ENCODE assay signal across 8 cellular contexts in the genomic region with DNA sequence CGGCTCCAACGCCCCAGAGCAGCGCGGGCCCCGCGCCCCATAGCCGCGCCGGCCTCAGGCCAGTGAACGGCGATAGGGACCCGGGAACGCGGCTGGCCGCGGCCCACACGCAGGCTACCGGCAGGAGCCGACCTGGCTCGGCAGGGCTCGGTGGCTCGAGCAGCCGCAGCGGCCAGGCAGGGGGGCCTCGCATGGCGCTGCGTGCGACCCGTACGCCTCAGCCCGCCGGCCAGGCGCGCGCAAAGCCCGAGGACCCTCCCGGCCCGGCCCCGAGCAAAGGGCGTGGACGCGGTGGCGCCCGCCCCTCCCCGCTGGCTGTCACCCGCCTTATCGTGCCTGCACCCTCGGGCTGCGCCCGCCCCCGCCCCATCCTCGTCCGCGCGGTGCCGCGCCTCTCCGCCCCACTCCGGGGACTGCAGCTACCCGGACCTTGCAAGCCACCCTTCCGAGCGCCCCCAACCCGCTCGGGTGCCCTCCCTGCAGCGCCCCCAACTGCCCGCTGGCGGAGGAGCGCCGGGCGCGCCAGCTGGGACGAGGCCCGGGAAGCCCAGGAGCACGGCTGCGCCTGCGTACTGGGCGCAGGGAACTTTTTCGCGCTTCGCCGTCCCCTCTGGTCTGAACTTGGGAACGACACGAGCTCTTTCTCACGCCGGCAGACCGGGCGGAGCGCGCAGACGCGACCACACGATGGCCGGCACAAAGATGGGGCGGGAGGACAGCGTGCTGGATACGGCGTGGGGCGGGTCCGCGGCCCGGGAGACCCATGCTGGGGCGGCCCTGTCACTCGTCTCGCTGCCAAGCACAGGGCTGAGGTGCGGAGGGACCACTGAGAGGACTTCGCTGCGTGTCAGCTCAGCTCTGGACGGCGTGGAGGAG.
DNase-seq lines count a peak whose midpoint lies in the region; ATAC-seq lines count a peak whose summit lies in the region.

Gene ABCB10, minus strand, starts transcription at position 248 of the 876 bp plus-strand sequence. Its CDS starts 55 bp downstream, at position 193.

- peak; percentile 82 for ATAC-seq in GM19023 (IDR thresholded peaks at IDR 0.05; ENCODE audit: unreplicated experiment)
- ATAC-seq in HG03280 (IDR thresholded peaks at IDR 0.05; ENCODE audit: unreplicated experiment), result peak; percentile 77

- DNase-seq in AG20443 (ENCODE audit: low spot score), result peak; percentile 100
- DNase-seq in NCI-H345 (lab: John Stamatoyannopoulos, UW), result peak; percentile 97
- peak; percentile 51 for DNase-seq in activated CD4-positive, CD25-positive, alpha-beta regulatory T cell treated with anti-CD3 and anti-CD28 coated beads, Interleukin-2, amount 50 U/mL, for 16 hours (ENCODE audit: low read depth, low spot score)
- peak; percentile 95 for DNase-seq in cerebellar cortex (ENCODE audit: low spot score)
- peak; percentile 99 for DNase-seq in islet precursor cell
- peak; percentile 82 to 86 (median 86) for DNase-seq in stimulated activated CD4-positive, alpha-beta T cell treated with anti-CD3 and anti-CD28 coated beads, Interleukin-12 subunit alpha, Interleukin-12 subunit beta, amount 100 ng/mL, for 48 hours (ENCODE audit: low read depth in 2 of 3, low spot score in 1 of 3)

Comparison
In these comparisons a context has a peak if more than half of its experiments do, and no peak if none do; other contexts are left out.
1. Peak in every context shown above with its lines: DNase-seq and ATAC-seq.